1 cellular context compared by ENCODE assay signal in the genomic region with DNA sequence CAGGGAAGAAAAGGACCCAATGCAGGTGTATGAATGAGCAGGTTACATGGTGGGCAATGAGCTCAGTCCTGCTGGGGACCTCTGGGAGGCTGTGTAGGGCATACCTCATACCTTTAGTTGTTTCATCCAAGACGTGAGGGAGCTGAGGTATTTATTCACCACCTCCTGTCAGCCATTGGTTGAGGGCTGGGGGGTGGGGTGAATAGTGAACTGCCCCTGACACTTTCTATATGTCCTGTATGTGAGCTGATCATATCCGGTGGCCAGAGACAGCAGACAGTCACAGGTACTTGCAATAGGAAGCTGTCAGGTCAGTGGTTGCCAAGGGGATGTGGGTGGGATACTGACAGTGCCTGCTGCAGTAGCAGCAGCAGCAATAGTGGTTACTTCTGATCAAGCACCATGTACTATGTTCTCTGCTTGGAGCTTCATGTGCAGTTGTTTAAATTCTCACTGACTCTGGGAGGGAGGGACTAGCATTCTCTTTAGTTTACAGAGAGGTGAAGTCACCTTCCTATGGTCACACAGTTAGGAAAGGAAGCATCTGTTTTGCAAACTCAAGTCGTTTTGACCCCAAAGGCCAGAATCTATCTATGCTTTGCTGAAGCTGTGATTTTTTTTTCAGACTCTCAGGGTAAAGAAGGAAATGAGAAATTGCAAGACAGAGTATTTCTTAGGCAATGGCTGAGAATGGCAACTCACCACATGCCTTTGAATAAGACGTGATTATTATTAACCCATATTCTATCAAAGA.
A peak's percentile ranks its signal among the peaks of the same experiment; 100 is the strongest.
TF ChIP-seq lines count a peak whose summit lies in the region.

No MANE protein-coding gene starts in this region.

TF ChIP-seq in GM12878, 131 proteins besides CTCF, POLR2A, EP300 and RAD21 (continued from another document):
- TF ChIP-seq, protein P1, sequence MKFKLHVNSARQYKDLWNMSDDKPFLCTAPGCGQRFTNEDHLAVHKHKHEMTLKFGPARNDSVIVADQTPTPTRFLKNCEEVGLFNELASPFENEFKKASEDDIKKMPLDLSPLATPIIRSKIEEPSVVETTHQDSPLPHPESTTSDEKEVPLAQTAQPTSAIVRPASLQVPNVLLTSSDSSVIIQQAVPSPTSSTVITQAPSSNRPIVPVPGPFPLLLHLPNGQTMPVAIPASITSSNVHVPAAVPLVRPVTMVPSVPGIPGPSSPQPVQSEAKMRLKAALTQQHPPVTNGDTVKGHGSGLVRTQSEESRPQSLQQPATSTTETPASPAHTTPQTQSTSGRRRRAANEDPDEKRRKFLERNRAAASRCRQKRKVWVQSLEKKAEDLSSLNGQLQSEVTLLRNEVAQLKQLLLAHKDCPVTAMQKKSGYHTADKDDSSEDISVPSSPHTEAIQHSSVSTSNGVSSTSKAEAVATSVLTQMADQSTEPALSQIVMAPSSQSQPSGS (IDR thresholded peaks at IDR 0.05; ENCODE audit: low read length) = 0 out of 2 replicates have a peak, but pooled peaks have one; percentile 14
- TF ChIP-seq PML (IDR thresholded peaks at IDR 0.05; ENCODE audit: low read length) (peak; percentile 73; the same call in 1 of the 2 replicates), RUNX3 (IDR thresholded peaks at IDR 0.05; ENCODE audit: low read length) (peak; percentile 45), SMC3 (IDR thresholded peaks at IDR 0.05; ENCODE audit: borderline replicate concordance, low read length) (no peak), SP1 (IDR thresholded peaks at IDR 0.05; ENCODE audit: low read depth, low read length) (peak; percentile 5), RCOR1 (conservative IDR thresholded peaks at IDR 0.05; ENCODE audit: low read depth, low read length) (no peak), ASH2L (IDR thresholded peaks at IDR 0.05; ENCODE audit: borderline replicate concordance, low read depth) (no peak), FOS (IDR thresholded peaks at IDR 0.05; ENCODE audit: borderline replicate concordance, extremely low read depth, insufficient read length) (no peak), BCL3 (IDR thresholded peaks at IDR 0.05; ENCODE audit: borderline replicate concordance, insufficient read depth, low read depth, low read length, poor library complexity, severe bottlenecking) (peak; percentile 9), SMAD5 (IDR thresholded peaks at IDR 0.05; ENCODE audit: low read depth) (peak; percentile 74; the same call in 1 of the 2 replicates), ZNF217 (IDR thresholded peaks at IDR 0.05) (no peak), KDM1A (IDR thresholded peaks at IDR 0.05; ENCODE audit: borderline replicate concordance) (no peak), CREB1 (IDR thresholded peaks at IDR 0.05; ENCODE audit: low read depth) (peak; percentile 67), ZBED1 (IDR thresholded peaks at IDR 0.05; ENCODE audit: borderline replicate concordance) (0 out of 2 replicates have a peak, but pooled peaks have one; percentile 53), BMI1 (IDR thresholded peaks at IDR 0.05; ENCODE audit: borderline replicate concordance) (no peak), MTA2 (IDR thresholded peaks at IDR 0.05; ENCODE audit: low read depth) (no peak), GABPA (IDR thresholded peaks at IDR 0.05; ENCODE audit: low read depth) (peak; percentile 38; the same call in 1 of the 2 replicates), POLR2AphosphoS2 (IDR thresholded peaks at IDR 0.05; ENCODE audit: low read depth, low read length) (no peak), NR2F1 (conservative IDR thresholded peaks at IDR 0.05) (no peak), YY1 (IDR thresholded peaks at IDR 0.05; ENCODE audit: low read depth, low read length) (peak; percentile 57; the same call in 1 of the 2 replicates), CBFB (IDR thresholded peaks at IDR 0.05; ENCODE audit: low read depth) (peak; percentile 23; the same call in 1 of the 2 replicates), CHD2 (IDR thresholded peaks at IDR 0.05; ENCODE audit: borderline replicate concordance, low read depth, low read length) (no peak), ETV6 (conservative IDR thresholded peaks at IDR 0.05 in 1 of 2, IDR thresholded peaks at IDR 0.05 in 1 of 2; ENCODE audit: borderline replicate concordance in 1 of 2, low read depth in 1 of 2) (peak in 1 of 2 experiments; percentile 48; a peak in 2 of 4 replicates), STAT3 (IDR thresholded peaks at IDR 0.05; ENCODE audit: low read depth, low read length) (no peak)
- TF ChIP-seq, protein P2, sequence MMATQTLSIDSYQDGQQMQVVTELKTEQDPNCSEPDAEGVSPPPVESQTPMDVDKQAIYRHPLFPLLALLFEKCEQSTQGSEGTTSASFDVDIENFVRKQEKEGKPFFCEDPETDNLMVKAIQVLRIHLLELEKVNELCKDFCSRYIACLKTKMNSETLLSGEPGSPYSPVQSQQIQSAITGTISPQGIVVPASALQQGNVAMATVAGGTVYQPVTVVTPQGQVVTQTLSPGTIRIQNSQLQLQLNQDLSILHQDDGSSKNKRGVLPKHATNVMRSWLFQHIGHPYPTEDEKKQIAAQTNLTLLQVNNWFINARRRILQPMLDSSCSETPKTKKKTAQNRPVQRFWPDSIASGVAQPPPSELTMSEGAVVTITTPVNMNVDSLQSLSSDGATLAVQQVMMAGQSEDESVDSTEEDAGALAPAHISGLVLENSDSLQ (IDR thresholded peaks at IDR 0.05) = peak; percentile 53; the same call in 1 of the 2 replicates
